ENCODE assay signal across 10 cellular contexts in genomic region chrX:149074429-149074828, GRCh38.
A peak's percentile ranks its signal among the peaks of the same experiment; 100 is the strongest.
DNase-seq lines count a peak whose midpoint lies in the region; ATAC-seq and TF ChIP-seq lines count a peak whose summit lies in the region.
"Had no signal": no experiment of that assay in that cellular context is flagged by ENCODE, and none has a peak within 500 bp of the region (broad histone marks: within the 10 kb centered on the region; RNA-seq: fewer than 3 reads in every experiment).

No MANE protein-coding gene starts in this region.

- H3K27me3 ChIP-seq in right cardiac atrium (ENCODE audit: control insufficient read depth, insufficient read depth) (no peaks in the 10 kb centered on the region), BE2C (no peaks in the 10 kb centered on the region)
- H3K27me3 ChIP-seq: SJSA1 had no signal

- H3K27ac ChIP-seq in right cardiac atrium (ENCODE audit: low read length), result no peak overlapping the region
- H3K27ac ChIP-seq: SJSA1 had no signal

- H3K4me1 ChIP-seq in right cardiac atrium (ENCODE audit: control insufficient read depth, insufficient read depth, low read length) (peaks cover 2% of the 10 kb centered on the region), BE2C (no peaks in the 10 kb centered on the region)
- H3K4me1 ChIP-seq: SJSA1 had no signal

- WGBS in right cardiac atrium, result 9% methylated on average over 7 of the region's 7 CpGs

- DNase-seq in DMS153 treated with DMSO at 0.1 percent for 48 hours (lab: John Stamatoyannopoulos, UW; ENCODE audit: unreplicated experiment) (peak; percentile 22), RPMI7951 (ENCODE audit: low read depth) (peak; percentile 63), right cardiac atrium (peak; percentile 72 to 84 (median 72)), NCI-H2171 treated with DMSO at 0.1 percent for 48 hours (lab: John Stamatoyannopoulos, UW) (no peak), BE2C (no peak), COLO668 (lab: John Stamatoyannopoulos, UW; ENCODE audit: unreplicated experiment) (no peak), HPDE6-E6E7 (ENCODE audit: extremely low spot score) (no peak)
- DNase-seq: immature natural killer cell had no signal

- ATAC-seq in GM19463 (IDR thresholded peaks at IDR 0.05; ENCODE audit: unreplicated experiment) (peak; percentile 86), right cardiac atrium (peak; percentile 91 to 92)

- H3K36me3 ChIP-seq in BE2C, result no peaks in the 10 kb centered on the region
- H3K36me3 ChIP-seq: SJSA1 had no signal

- no peaks in the 10 kb centered on the region for H3K9me3 ChIP-seq in right cardiac atrium (ENCODE audit: control insufficient read depth, low read length)
- no peaks in the 10 kb centered on the region for H3K9me3 ChIP-seq in BE2C
- H3K9me3 ChIP-seq: SJSA1 had no signal

- TF ChIP-seq CTCF in BE2C (IDR thresholded peaks at IDR 0.05; ENCODE audit: low read depth, low read length), result no peak

- intact Hi-C loops in right cardiac atrium (cut with DNase I), result no loop called here

- H3K4me3 ChIP-seq in right cardiac atrium (ENCODE audit: low read length), result no peak overlapping the region
- no peak overlapping the region for H3K4me3 ChIP-seq in BE2C (ENCODE audit: low read depth, low read length)
- H3K4me3 ChIP-seq: SJSA1 had no signal

Comparison
In these comparisons a context has a peak if more than half of its experiments do, and no peak if none do; other contexts are left out.
1. DNase-seq: peak in DMS153 treated with DMSO at 0.1 percent for 48 hours (single experiment), RPMI7951 (single experiment) and right cardiac atrium (3 of 3); none in NCI-H2171 treated with DMSO at 0.1 percent for 48 hours (single experiment), BE2C (single experiment), COLO668 (single experiment) and HPDE6-E6E7 (single experiment).